16 cellular contexts compared by ENCODE assay signal in genomic region chr7:133807610-133808543, GRCh38.
DNase-seq lines count a peak whose midpoint lies in the region; ATAC-seq, FAIRE-seq and TF ChIP-seq lines count a peak whose summit lies in the region.
"Had no signal": no experiment of that assay in that cellular context is flagged by ENCODE, and none has a peak within 500 bp of the region (broad histone marks: within the 10 kb centered on the region; RNA-seq: fewer than 3 reads in every experiment).

No MANE protein-coding gene starts in this region.

- H3K36me3 ChIP-seq in HepG2 (replicated peaks in 1 of 2; ENCODE audit: control insufficient read depth in 1 of 2, insufficient read depth in 2 of 2, low read length in 2 of 2) = no peaks in the 10 kb centered on the region
- H3K36me3 ChIP-seq in right lobe of liver = no peaks in the 10 kb centered on the region

- no peak overlapping the region for H2AFZ ChIP-seq in HepG2 (ENCODE audit: low read length)

- no peak overlapping the region for H3K4me3 ChIP-seq in HepG2 (replicated peaks in 1 of 3; ENCODE audit: insufficient read depth in 1 of 3, low read depth in 2 of 3, low read length in 3 of 3)
- H3K4me3 ChIP-seq in right lobe of liver = no peak overlapping the region

- no peak for FAIRE-seq in HepG2 (lab: Jason Lieb, UNC)
- FAIRE-seq: A204.1 had no signal

- H3K27me3 Mint-ChIP-seq in activated CD8-positive, alpha-beta T cell treated with anti-CD3 and anti-CD28 coated beads, Interleukin-2, amount 10 ng/mL, durations not matched to agents 7 days and 5 days (ENCODE audit: low read depth) = no peaks in the 10 kb centered on the region
- H3K27me3 Mint-ChIP-seq: T-helper 17 cell had no signal

- intact Hi-C loops in HepG2 (cut with micrococcal nuclease; ENCODE audit: unreplicated experiment) (no loop called here), right lobe of liver (cut with DNase I) (no loop called here)

- H3K4me1 Mint-ChIP-seq in activated CD8-positive, alpha-beta T cell treated with anti-CD3 and anti-CD28 coated beads, Interleukin-2, amount 10 ng/mL, durations not matched to agents 7 days and 5 days (ENCODE audit: low read depth) = no peaks in the 10 kb centered on the region

- H3K27me3 ChIP-seq in HepG2 (ENCODE audit: control insufficient read depth in 1 of 2, insufficient read depth in 2 of 2, low read length in 2 of 2) = no peaks in the 10 kb centered on the region
- H3K27me3 ChIP-seq in right lobe of liver = no peaks in the 10 kb centered on the region

- POLR2A ChIA-PET in HepG2 (lab: Yijun Ruan, JAX) = no interaction called here
- POLR2A ChIA-PET in activated CD8-positive, alpha-beta T cell treated with anti-CD3 and anti-CD28 coated beads, Interleukin-2, amount 10 ng/mL, durations not matched to agents 7 days and 5 days (lab: Charles Lee) = no interaction called here

- in situ Hi-C loops in HepG2 (cut with HindIII; ENCODE audit: extremely low pct_ligation_motif_present, low pct_unique_long_range_greater_than_20kb) = no loop called here

- DNase-seq in HepG2 (ENCODE audit: low spot score) (no peak), right lobe of liver (no peak), NCI-H187 (lab: John Stamatoyannopoulos, UW) (peak; percentile 73 to 81), NCI-H524 treated with DMSO at 0.1 percent for 48 hours (lab: John Stamatoyannopoulos, UW) (peak; percentile 11), medulla oblongata (ENCODE audit: extremely low spot score) (peak; percentile 7), caudate nucleus (lab: John Stamatoyannopoulos, UW) (no peak)
- DNase-seq in activated CD8-positive, alpha-beta T cell treated with anti-CD3 and anti-CD28 coated beads, Interleukin-2, amount 10 ng/mL, durations not matched to agents 7 days and 5 days = no peak
- DNase-seq: GF-D8, GOT3, NCI-H1105 treated with DMSO at 0.1 percent for 48 hours, RPMI8226, SIG-M5, T-helper 17 cell had no signal

- H3K9me3 ChIP-seq in HepG2 (ENCODE audit: low read length) (no peaks in the 10 kb centered on the region), right lobe of liver (no peaks in the 10 kb centered on the region)

- no peak for TF ChIP-seq POLR2A in HepG2 (IDR thresholded peaks at IDR 0.05; ENCODE audit: insufficient read depth in 1 of 2, low read depth in 2 of 2, low read length in 2 of 2)
- no peak for TF ChIP-seq POLR2A in right lobe of liver (IDR thresholded peaks at IDR 0.05)

- H3K9ac ChIP-seq in HepG2 (ENCODE audit: insufficient read depth, low read depth, low read length) = no peak overlapping the region

- TF ChIP-seq EP300 in HepG2 (IDR thresholded peaks at IDR 0.05; ENCODE audit: low read depth in 2 of 2, low read length in 2 of 2) (no peak), HepG2 (CRISPR knock-in tag; IDR thresholded peaks at IDR 0.05; ENCODE audit: borderline replicate concordance) (no peak)

- H3K4me1 ChIP-seq in HepG2 (ENCODE audit: insufficient read depth, low read length) (peaks cover 16% of the 10 kb centered on the region), right lobe of liver (no peaks in the 10 kb centered on the region)

- no peak for TF ChIP-seq RAD21 in HepG2 (CRISPR knock-in tag; IDR thresholded peaks at IDR 0.05)

- TF ChIP-seq CTCF in HepG2 (CRISPR knock-in tag; IDR thresholded peaks at IDR 0.05) = no peak
- TF ChIP-seq CTCF in right lobe of liver (IDR thresholded peaks at IDR 0.05) = no peak

- CTCF ChIA-PET in HepG2 (lab: Yijun Ruan, JAX; ENCODE audit: low intra/inter-chr PET ratio, low total read pairs) = no interaction called here
- CTCF ChIA-PET in activated CD8-positive, alpha-beta T cell treated with anti-CD3 and anti-CD28 coated beads, Interleukin-2, amount 10 ng/mL, durations not matched to agents 7 days and 5 days (lab: Charles Lee) = no interaction called here

- H3K9me3 Mint-ChIP-seq in activated CD8-positive, alpha-beta T cell treated with anti-CD3 and anti-CD28 coated beads, Interleukin-2, amount 10 ng/mL, durations not matched to agents 7 days and 5 days (ENCODE audit: insufficient read depth) = no peaks in the 10 kb centered on the region

- H3K79me2 ChIP-seq in HepG2 (ENCODE audit: insufficient read depth, low read length) = no peaks in the 10 kb centered on the region

- WGBS in HepG2 (ENCODE audit: low lambda C conversion rate) = 96% methylated on average over 7 of the region's 7 CpGs
- WGBS in right lobe of liver (ENCODE audit: insufficient coverage, low coverage, low lambda C conversion rate, missing lambda C conversion rate) = 82% methylated on average over 7 of the region's 7 CpGs

- no peak overlapping the region for H3K4me2 ChIP-seq in HepG2 (ENCODE audit: low read depth, low read length)

- no peak overlapping the region for H3K27ac Mint-ChIP-seq in activated CD8-positive, alpha-beta T cell treated with anti-CD3 and anti-CD28 coated beads, Interleukin-2, amount 10 ng/mL, durations not matched to agents 7 days and 5 days
- H3K27ac Mint-ChIP-seq: T-helper 17 cell had no signal

- H3K4me3 Mint-ChIP-seq in activated CD8-positive, alpha-beta T cell treated with anti-CD3 and anti-CD28 coated beads, Interleukin-2, amount 10 ng/mL, durations not matched to agents 7 days and 5 days = no peak overlapping the region
- H3K4me3 Mint-ChIP-seq: T-helper 17 cell had no signal

- no TSS peak for BruUV-seq in HepG2 (replicated peaks; lab: Mats Ljungman, UMichigan)

- no peaks in the 10 kb centered on the region for H3K36me3 Mint-ChIP-seq in activated CD8-positive, alpha-beta T cell treated with anti-CD3 and anti-CD28 coated beads, Interleukin-2, amount 10 ng/mL, durations not matched to agents 7 days and 5 days (ENCODE audit: low read depth)

- H3K27ac ChIP-seq in HepG2 (ENCODE audit: extremely low read length, insufficient read depth, low read length) (no peak overlapping the region), right lobe of liver (no peak overlapping the region), caudate nucleus (ENCODE audit: low read depth, low read length) (no peak overlapping the region)
- H3K27ac ChIP-seq: C4-2B had no signal

- ATAC-seq in HepG2 (no peak), right lobe of liver (no peak), HG02678 (IDR thresholded peaks at IDR 0.05; ENCODE audit: unreplicated experiment) (no peak)
- ATAC-seq in activated CD8-positive, alpha-beta T cell treated with anti-CD3 and anti-CD28 coated beads, Interleukin-2, amount 10 ng/mL, durations not matched to agents 7 days and 5 days = no peak
- ATAC-seq: T-helper 17 cell had no signal

- no peaks in the 10 kb centered on the region for H4K20me1 ChIP-seq in HepG2 (ENCODE audit: insufficient read depth, low read length)

TF ChIP-seq in HepG2, 621 proteins besides CTCF, POLR2A, EP300 and RAD21:
- TF ChIP-seq ZNF280D (CRISPR knock-in tag; IDR thresholded peaks at IDR 0.05) = no peak
- TF ChIP-seq MAFK (conservative IDR thresholded peaks at IDR 0.05 in 1 of 2, IDR thresholded peaks at IDR 0.05 in 1 of 2; ENCODE audit: low read length in 2 of 2) = peak; percentile 26 to 49; a peak in 1 of 4 replicates
- TF ChIP-seq MAFF (IDR thresholded peaks at IDR 0.05; ENCODE audit: low read depth, low read length) = peak; percentile 31; the same call in 1 of the 2 replicates
- TF ChIP-seq PITX1 (CRISPR knock-in tag; IDR thresholded peaks at IDR 0.05) = no peak
TF ChIP-seq in HepG2: peak in this region for 2.

Comparison
In these comparisons a context has a peak if more than half of its experiments do, and no peak if none do; other contexts are left out.
1. DNase-seq: peak in NCI-H187 (2 of 2), NCI-H524 treated with DMSO at 0.1 percent for 48 hours (single experiment) and medulla oblongata (single experiment); none in HepG2 (single experiment), right lobe of liver (0 of 3), caudate nucleus (0 of 61) and activated CD8-positive, alpha-beta T cell treated with anti-CD3 and anti-CD28 coated beads, Interleukin-2, amount 10 ng/mL, durations not matched to agents 7 days and 5 days (single experiment).